Comparison of ENCODE assay signal across 22 cellular contexts in the genomic region with DNA sequence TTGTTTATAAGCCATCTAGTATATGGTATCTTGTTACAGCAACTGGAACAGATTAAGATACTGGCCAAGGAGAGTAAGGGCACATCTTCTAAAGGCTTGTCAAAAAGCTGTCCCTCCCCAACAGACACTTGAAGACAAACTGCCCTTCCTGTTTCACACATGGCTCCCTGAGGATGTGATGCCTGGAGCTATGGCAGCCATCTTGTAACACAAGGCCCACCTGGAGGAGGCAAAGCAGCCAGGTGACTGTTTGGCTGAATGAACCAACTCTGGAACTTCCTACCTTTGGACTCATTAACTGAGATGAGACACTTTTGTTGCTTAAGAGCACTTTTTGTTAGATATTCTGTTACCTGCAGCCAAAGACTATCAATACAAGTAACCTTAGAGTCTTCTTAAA. TPM values are rescaled to one million over a fixed set of nuclear protein-coding genes. Genes with fewer than 3 reads are reported as not detected.
DNase-seq lines count a peak whose midpoint lies in the region; ATAC-seq, FAIRE-seq and TF ChIP-seq lines count a peak whose summit lies in the region.
"Had no signal": no experiment of that assay in that cellular context is flagged by ENCODE, and none has a peak within 500 bp of the region (broad histone marks: within the 10 kb centered on the region; RNA-seq: fewer than 3 reads in every experiment).

No MANE protein-coding gene starts in this region.

- H3K4me2 ChIP-seq in K562 (ENCODE audit: insufficient read depth, low read length) = no peak overlapping the region
- H3K4me2 ChIP-seq: A549; BLaER1 treated with 17β-estradiol and CSF1 and Interleukin-3, amounts not matched to agents 10 nM and 100 nM had no signal

- no peak for TF ChIP-seq POLR2A in K562 (conservative IDR thresholded peaks at IDR 0.05)

- H3K9me3 ChIP-seq in HEK293 (ENCODE audit: control insufficient read depth, insufficient read depth, low read depth, low read length) (no peaks in the 10 kb centered on the region), K562 (replicated peaks; ENCODE audit: control insufficient read depth, insufficient read depth, low read depth, low read length) (no peaks in the 10 kb centered on the region)
- H3K9me3 ChIP-seq: A549, Caco-2 had no signal

- H4K20me1 ChIP-seq in K562 (replicated peaks; ENCODE audit: control insufficient read depth, insufficient read depth, low read length) = no peaks in the 10 kb centered on the region
- H4K20me1 ChIP-seq: BLaER1 treated with 17β-estradiol and CSF1 and Interleukin-3, amounts not matched to agents 10 nM and 100 nM had no signal

- CTCF ChIA-PET in HEK293 (lab: Yijun Ruan, JAX) (no interaction called here), K562 (lab: Yijun Ruan, JAX; ENCODE audit: low intra/inter-chr PET ratio) (no interaction called here)

- TF ChIP-seq RAD21 in K562 (CRISPR knock-in tag; conservative IDR thresholded peaks at IDR 0.05 in 1 of 2, IDR thresholded peaks at IDR 0.05 in 1 of 2) = no peak

- intact Hi-C loops in K562 (cut with micrococcal nuclease) = no loop called here

- peak; percentile 8 for DNase-seq in GM13977 (ENCODE audit: low spot score)
- DNase-seq in K562 (ENCODE audit: extremely low read depth in 1 of 4, low spot score in 3 of 4) = no peak
- DNase-seq in UCSD-AML1 (lab: John Stamatoyannopoulos, UW; ENCODE audit: unreplicated experiment) = no peak
- DNase-seq: AML-193; Caco-2; Calu3; CD4-positive, alpha-beta T cell; CD8-positive, alpha-beta T cell; DMS79 treated with DMSO at 0.1 percent for 48 hours; GF-D8 had no signal

- ATAC-seq in K562 = no peak
- ATAC-seq in HG02840 (IDR thresholded peaks at IDR 0.05; ENCODE audit: low FRiP score, unreplicated experiment) = no peak
- ATAC-seq in GM18520 (IDR thresholded peaks at IDR 0.05; ENCODE audit: unreplicated experiment) = no peak
- ATAC-seq: A549; CD8-positive, alpha-beta T cell had no signal

- no peaks in the 10 kb centered on the region for H3K4me1 ChIP-seq in HEK293 (ENCODE audit: control insufficient read depth, insufficient read depth, low read length)
- H3K4me1 ChIP-seq in K562 (replicated peaks in 1 of 2; ENCODE audit: control insufficient read depth in 2 of 2, insufficient read depth in 2 of 2, low read length in 2 of 2) = peaks cover 0 to 20% of the 10 kb centered on the region in 2 experiments; a peak in 3 of 5 replicates
- H3K4me1 ChIP-seq: BLaER1 treated with 17β-estradiol and CSF1 and Interleukin-3, amounts not matched to agents 10 nM and 100 nM; Caco-2 had no signal

- no peak overlapping the region for H3K9ac ChIP-seq in K562 (ENCODE audit: insufficient read depth in 1 of 2, low read depth in 2 of 2, low read length in 2 of 2)
- H3K9ac ChIP-seq: BLaER1 treated with 17β-estradiol and CSF1 and Interleukin-3, amounts not matched to agents 10 nM and 100 nM had no signal

- H3K27me3 ChIP-seq in K562 (ENCODE audit: control insufficient read depth in 2 of 2, insufficient read depth in 2 of 2, low read length in 2 of 2) = peaks cover 11 to 62% of the 10 kb centered on the region in 2 experiments

- H3K4me3 ChIP-seq in HEK293 (ENCODE audit: low read depth, low read length) = no peak overlapping the region
- no peak overlapping the region for H3K4me3 ChIP-seq in K562
- H3K4me3 ChIP-seq: A549; BLaER1 treated with 17β-estradiol and CSF1 and Interleukin-3, amounts not matched to agents 10 nM and 100 nM had no signal

- H3K36me3 ChIP-seq in HEK293 (ENCODE audit: control insufficient read depth in 2 of 2, insufficient read depth in 1 of 2, low read length in 2 of 2) = peaks cover 0 to 17% of the 10 kb centered on the region in 2 experiments; a peak in 1 of 3 replicates
- no peaks in the 10 kb centered on the region for H3K36me3 ChIP-seq in K562 (ENCODE audit: control insufficient read depth, insufficient read depth, low read length)
- H3K36me3 ChIP-seq: BLaER1 treated with 17β-estradiol and CSF1 and Interleukin-3, amounts not matched to agents 10 nM and 100 nM had no signal

- BruUV-seq in K562 (replicated peaks; lab: Mats Ljungman, UMichigan) = no TSS peak

- TF ChIP-seq CTCF in GM13977 (IDR thresholded peaks at IDR 0.05; ENCODE audit: extremely low read depth, insufficient read depth, missing control alignments) (no peak), HEK293 (tag by site-specific recombination; IDR thresholded peaks at IDR 0.05) (no peak), K562 (IDR thresholded peaks at IDR 0.05 in 2 of 3, conservative IDR thresholded peaks at IDR 0.05 in 1 of 3; ENCODE audit: insufficient read depth in 2 of 3, low read depth in 1 of 3, low read length in 3 of 3) (no peak)

- FAIRE-seq in K562 (lab: Jason Lieb, UNC) = no peak
- FAIRE-seq: A549, D721Med, G401.6, GM12891, GM18507, GM19239 had no signal

- POLR2A ChIA-PET in HEK293 (lab: Yijun Ruan, JAX) = no interaction called here
- POLR2A ChIA-PET in K562 (lab: Yijun Ruan, JAX) = no interaction called here

- no peaks in the 10 kb centered on the region for H3K79me2 ChIP-seq in K562 (ENCODE audit: control insufficient read depth, insufficient read depth, low read length)

- no peak for TF ChIP-seq EP300 in K562 (IDR thresholded peaks at IDR 0.05; ENCODE audit: low read length)

- no peak overlapping the region for H2AFZ ChIP-seq in K562 (ENCODE audit: low read depth, low read length)

- in situ Hi-C loops in GM13977 (cut with MboI; ENCODE audit: low pct_unique_long_range_greater_than_20kb, low sequenced_read_pairs, unreplicated experiment) = no loop called here
- in situ Hi-C loops in K562 (cut with MboI) = no loop called here

- no peaks in the 10 kb centered on the region for H3K9me1 ChIP-seq in K562 (ENCODE audit: control insufficient read depth, insufficient read depth, low read length)

- H3K27ac ChIP-seq in HEK293 (ENCODE audit: extremely low read depth, low read depth, low read length) (no peak overlapping the region), K562 (ENCODE audit: extremely low read depth, low read depth, low read length) (no peak overlapping the region)
- H3K27ac ChIP-seq: 22Rv1; A549; BLaER1 treated with 17β-estradiol and CSF1 and Interleukin-3, amounts not matched to agents 10 nM and 100 nM; C4-2B had no signal

TF ChIP-seq in HEK293, 187 proteins besides CTCF, POLR2A, EP300 and RAD21:
- TF ChIP-seq KLF17 (tag by site-specific recombination; IDR thresholded peaks at IDR 0.05) (no peak), ZBTB48 (tag by site-specific recombination; IDR thresholded peaks at IDR 0.05) (no peak), SETDB1 (IDR thresholded peaks at IDR 0.05; ENCODE audit: insufficient read length, low read length) (peak; percentile 59), MYNN (tag by site-specific recombination; IDR thresholded peaks at IDR 0.05; ENCODE audit: borderline replicate concordance) (no peak)
TF ChIP-seq in HEK293: peak in this region for 1.

TF ChIP-seq in K562, 482 proteins besides CTCF, POLR2A, EP300 and RAD21:
- TF ChIP-seq MECOM (CRISPR knock-in tag; IDR thresholded peaks at IDR 0.05) = no peak
- TF ChIP-seq RFX7 (CRISPR knock-in tag; IDR thresholded peaks at IDR 0.05) = no peak
- peak; percentile 64 for TF ChIP-seq RBM25 (IDR thresholded peaks at IDR 0.05; ENCODE audit: low read depth, low read length, severe bottlenecking)

RNA-seq across cellular contexts. Expression of gene SNORC, which starts 54.4 kb away (rescaled TPM):
- total RNA-seq in K562 (2011; cell fraction: chromatin; rRNA removed; ENCODE audit: low replicate concordance) = 1.1 and 2.1 TPM in 2 replicates
- total RNA-seq in K562 (2011; cell fraction: nucleolus; rRNA removed) = 0.83 and 1.8 TPM in 2 replicates
- 0.88 and 1.3 TPM in 2 replicates for total RNA-seq in K562 (2011; cell fraction: nucleoplasm; rRNA removed)
- total RNA-seq in K562 (2014; rRNA removed) = 0.23 and 2.0 TPM in 2 replicates
- 0.16 and 0.36 TPM in 2 replicates for total RNA-seq in K562 (2014; rRNA removed; fragmentation: Illumina TruSeq; extraction: Trizol)
- total RNA-seq in K562 (2015; rRNA removed; fragmentation: Illumina TruSeq; extraction: Trizol) = 0.41 and 0.72 TPM in 2 replicates
- total RNA-seq in K562 (2021) = 0.80 and 1.7 TPM in 2 replicates
- 0.14 and 0.32 TPM in 2 replicates for polyA plus RNA-seq in K562 (2011; rRNA removed)
- 0.37 and 0.57 TPM in 2 replicates for polyA plus RNA-seq in K562 (2011; cell fraction: cytosol; rRNA removed)
- polyA plus RNA-seq in K562 (2011; cell fraction: nucleus; rRNA removed) = 2.4 and 3.1 TPM in 2 replicates
- polyA plus RNA-seq in K562 (2012) = 0.39 and 2.0 TPM in 2 replicates
- polyA plus RNA-seq in K562 (2014; fragmentation: Illumina TruSeq; extraction: Trizol) = 0.25 and 1.1 TPM in 2 replicates
- polyA plus RNA-seq in K562 (2014; fragmentation: Nextera tagmentation; extraction: Ambion mirVana) = not detected
- polyA plus RNA-seq in K562 (2014; rRNA removed) = 0.42 and 2.5 TPM in 2 replicates
- polyA minus RNA-seq in K562 (2011; rRNA and poly(A)+ RNA removed) = 0.07 and 0.15 TPM in 2 replicates
- not detected in 2 replicates for polyA minus RNA-seq in K562 (2011; cell fraction: cytosol; rRNA and poly(A)+ RNA removed)
- polyA minus RNA-seq in K562 (2011; cell fraction: nucleus; rRNA and poly(A)+ RNA removed) = 0.33 and 0.40 TPM in 2 replicates
